20 cellular contexts compared by ENCODE assay signal in the genomic region with DNA sequence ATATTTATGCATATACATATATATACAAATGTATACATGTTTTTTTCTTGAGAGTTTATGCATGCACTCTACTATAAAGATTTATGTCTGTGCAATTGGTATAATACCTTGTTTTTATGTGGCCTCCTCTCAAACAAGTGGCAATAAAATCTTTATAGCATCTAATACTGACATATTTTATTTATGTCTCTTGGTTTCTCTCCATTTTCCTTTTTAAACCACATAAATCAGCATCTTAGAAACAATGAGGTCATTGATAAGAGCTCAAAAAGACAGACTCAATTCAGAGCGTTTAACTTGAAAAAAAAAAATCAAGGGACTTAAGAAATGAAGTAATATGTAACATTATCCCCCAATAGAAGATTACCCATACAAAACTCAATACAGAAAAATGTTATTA.
DNase-seq lines count a peak whose midpoint lies in the region; ATAC-seq and TF ChIP-seq lines count a peak whose summit lies in the region.
"Had no signal": no experiment of that assay in that cellular context is flagged by ENCODE, and none has a peak within 500 bp of the region (broad histone marks: within the 10 kb centered on the region; RNA-seq: fewer than 3 reads in every experiment).

No MANE protein-coding gene starts in this region.

- H3K79me2 ChIP-seq in HCT116 (ENCODE audit: insufficient read depth, low read length) (no peaks in the 10 kb centered on the region), parathyroid adenoma (no peaks in the 10 kb centered on the region), neural progenitor cell (ENCODE audit: low read depth) (no peaks in the 10 kb centered on the region)

- no peak for TF ChIP-seq POLR2A in HCT116 (IDR thresholded peaks at IDR 0.05; ENCODE audit: borderline replicate concordance, extremely low read depth, insufficient read depth, insufficient read length)

- H3K4me3 ChIP-seq in A673 (ENCODE audit: low read depth, low read length, poor library complexity, severe bottlenecking), result no peak overlapping the region
- no peak overlapping the region for H3K4me3 ChIP-seq in HCT116 (replicated peaks in 1 of 2; ENCODE audit: low read depth in 1 of 2, low read length in 2 of 2)
- no peak overlapping the region for H3K4me3 ChIP-seq in LNCaP clone FGC (ENCODE audit: low read depth, low read length)
- H3K4me3 ChIP-seq in parathyroid adenoma (ENCODE audit: low read depth, low read length), result no peak overlapping the region
- no peak overlapping the region for H3K4me3 ChIP-seq in neural progenitor cell
- H3K4me3 ChIP-seq: A549, BLaER1, GM12878, GM23338 had no signal

- H3K4me1 Mint-ChIP-seq in neural progenitor cell, result peaks cover 5% of the 10 kb centered on the region
- H3K4me1 Mint-ChIP-seq: B cell; CD4-positive, CD25-positive, alpha-beta regulatory T cell; GM23338; H9 had no signal

- H3K27ac Mint-ChIP-seq in neural progenitor cell, result no peak overlapping the region
- H3K27ac Mint-ChIP-seq: B cell; CD4-positive, CD25-positive, alpha-beta regulatory T cell; CD8-positive, alpha-beta T cell; GM23338; H9 had no signal

- no peaks in the 10 kb centered on the region for H3K27me3 Mint-ChIP-seq in neural progenitor cell (ENCODE audit: insufficient read depth, low read depth)
- H3K27me3 Mint-ChIP-seq: B cell had no signal

- H3K27me3 ChIP-seq in A673 (replicated peaks; ENCODE audit: insufficient read depth, low read depth, low read length, poor library complexity) (no peaks in the 10 kb centered on the region), HCT116 (ENCODE audit: insufficient read depth, low read length) (no peaks in the 10 kb centered on the region), parathyroid adenoma (ENCODE audit: control insufficient read depth, insufficient read depth, low read length) (no peaks in the 10 kb centered on the region), neural progenitor cell (no peaks in the 10 kb centered on the region)
- H3K27me3 ChIP-seq: BLaER1 had no signal

- in situ Hi-C loops in ACHN (cut with HindIII; ENCODE audit: low pct_ligation_motif_present, low pct_unique_long_range_greater_than_20kb, low sequenced_read_pairs), result no loop called here

- RAD21 ChIA-PET in HCT116 (lab: Charles Lee; ENCODE audit: low non-redundant PET in 1 of 2, low total read pairs in 2 of 2, uncharacterized antibody in 2 of 2, unreplicated experiment in 2 of 2), result no interaction called here

- no peaks in the 10 kb centered on the region for H3K36me3 ChIP-seq in A673 (ENCODE audit: insufficient read depth, low read length, poor library complexity, severe bottlenecking)
- no peaks in the 10 kb centered on the region for H3K36me3 ChIP-seq in HCT116 (ENCODE audit: control insufficient read depth in 1 of 2, insufficient read depth in 2 of 2, low read length in 2 of 2)
- H3K36me3 ChIP-seq in parathyroid adenoma (ENCODE audit: control insufficient read depth, insufficient read depth, low read length), result no peaks in the 10 kb centered on the region
- no peaks in the 10 kb centered on the region for H3K36me3 ChIP-seq in neural progenitor cell
- H3K36me3 ChIP-seq: BLaER1 had no signal

- H3K27ac ChIP-seq in A673 (ENCODE audit: low read depth, low read length, poor library complexity, severe bottlenecking) (no peak overlapping the region), HCT116 (ENCODE audit: low read depth, low read length) (no peak overlapping the region), parathyroid adenoma (no peak overlapping the region), neural progenitor cell (no peak overlapping the region)
- H3K27ac ChIP-seq: A549, BLaER1, C4-2B had no signal

- no peaks in the 10 kb centered on the region for H3K9me2 ChIP-seq in HCT116 (ENCODE audit: insufficient read depth)

- peak overlapping the region; percentile 45 for H2AFZ ChIP-seq in HCT116 (ENCODE audit: low read depth, low read length, poor library complexity, severe bottlenecking)
- H2AFZ ChIP-seq in parathyroid adenoma, result no peak overlapping the region
- no peak overlapping the region for H2AFZ ChIP-seq in neural progenitor cell (replicated peaks)
- H2AFZ ChIP-seq: GM23338 had no signal

- H4K20me1 ChIP-seq in HCT116 (ENCODE audit: insufficient read depth) (no peaks in the 10 kb centered on the region), neural progenitor cell (ENCODE audit: low read depth) (no peaks in the 10 kb centered on the region)
- H4K20me1 ChIP-seq: BLaER1 had no signal

- H3K36me3 Mint-ChIP-seq in neural progenitor cell, result no peaks in the 10 kb centered on the region
- H3K36me3 Mint-ChIP-seq: CD4-positive, CD25-positive, alpha-beta regulatory T cell; CD8-positive, alpha-beta T cell had no signal

- intact Hi-C loops in A673 (cut with micrococcal nuclease; ENCODE audit: unreplicated experiment), result no loop called here
- intact Hi-C loops in HCT116 (cut with micrococcal nuclease), result no loop called here

- H3K4me2 ChIP-seq in HCT116 (ENCODE audit: low read length) (no peak overlapping the region), parathyroid adenoma (ENCODE audit: low read length) (no peak overlapping the region), neural progenitor cell (no peak overlapping the region)
- H3K4me2 ChIP-seq: A549, BLaER1, GM23338 had no signal

- no peak overlapping the region for H3K9ac ChIP-seq in HCT116 (ENCODE audit: low read length)
- H3K9ac ChIP-seq in parathyroid adenoma, result peak overlapping the region; percentile 9
- H3K9ac ChIP-seq in neural progenitor cell, result no peak overlapping the region
- H3K9ac ChIP-seq: BLaER1 had no signal

- peaks cover 3% of the 10 kb centered on the region for H3K4me1 ChIP-seq in A673 (ENCODE audit: insufficient read depth, low read length, poor library complexity, severe bottlenecking)
- H3K4me1 ChIP-seq in HCT116 (ENCODE audit: control insufficient read depth in 1 of 2, insufficient read depth in 2 of 2, low read length in 2 of 2), result no peaks in the 10 kb centered on the region
- H3K4me1 ChIP-seq in parathyroid adenoma, result no peaks in the 10 kb centered on the region
- H3K4me1 ChIP-seq in neural progenitor cell, result no peaks in the 10 kb centered on the region
- H3K4me1 ChIP-seq: A549, BLaER1 had no signal

- POLR2A ChIA-PET in A673 (lab: Charles Lee; ENCODE audit: low non-redundant PET), result interaction anchor here (0.6 kb wide), 1 partner anchor 277 kb away, joined by 6 read pairs; no protein-coding TSS in a partner anchor
- POLR2A ChIA-PET in HCT116 (lab: Charles Lee), result no interaction called here

- ATAC-seq in HCT116, result no peak
- ATAC-seq: A549; CD8-positive, alpha-beta T cell; GM12878; GM23338 had no signal

- no peak for TF ChIP-seq RAD21 in HCT116 (IDR thresholded peaks at IDR 0.05; ENCODE audit: low read depth)

- H3F3A ChIP-seq in neural progenitor cell (ENCODE audit: low read depth), result no peaks in the 10 kb centered on the region

- CTCF ChIA-PET in A673 (lab: Charles Lee) (no interaction called here), HCT116 (lab: Charles Lee) (no interaction called here)

- DNase-seq in A673 (ENCODE audit: low spot score) (peak; percentile 19), HCT116 (ENCODE audit: low read depth, low spot score) (no peak), LNCaP clone FGC (ENCODE audit: low read depth) (peak; percentile 0), ACHN (no peak), NCI-H226 (no peak), neural progenitor cell (ENCODE audit: low spot score) (no peak)
- DNase-seq: CD4-positive, CD25-positive, alpha-beta regulatory T cell; CD8-positive, alpha-beta T cell; DMS 273 treated with DMSO at 0.1 percent for 48 hours; DMS79; EL; GDM1; H9 had no signal

- H3K4me3 Mint-ChIP-seq in neural progenitor cell, result no peak overlapping the region
- H3K4me3 Mint-ChIP-seq: B cell; CD4-positive, CD25-positive, alpha-beta regulatory T cell; CD8-positive, alpha-beta T cell; GM23338; H9 had no signal

- TF ChIP-seq CTCF in A673 (conservative IDR thresholded peaks at IDR 0.05; ENCODE audit: low read depth, low read length) (no peak), HCT116 (IDR thresholded peaks at IDR 0.05 in 2 of 3, conservative IDR thresholded peaks at IDR 0.05 in 1 of 3; ENCODE audit: borderline replicate concordance in 1 of 3, insufficient read depth in 1 of 3, low read depth in 2 of 3, low read length in 2 of 3) (no peak), LNCaP clone FGC (IDR thresholded peaks at IDR 0.05; ENCODE audit: control insufficient read depth, extremely low read depth, insufficient read depth) (no peak), parathyroid adenoma (IDR thresholded peaks at IDR 0.05) (no peak), neural progenitor cell (IDR thresholded peaks at IDR 0.05) (no peak)

- no peaks in the 10 kb centered on the region for H3K9me3 Mint-ChIP-seq in neural progenitor cell
- H3K9me3 Mint-ChIP-seq: GM23338, H9 had no signal

- no TSS peak for BruUV-seq in A673 (replicated peaks; lab: Mats Ljungman, UMichigan)
- no TSS peak for BruUV-seq in HCT116 (replicated peaks; lab: Mats Ljungman, UMichigan)

- H3K9me3 ChIP-seq in A673 (ENCODE audit: low read depth, low read length, poor library complexity, severe bottlenecking) (peaks cover 2% of the 10 kb centered on the region), HCT116 (ENCODE audit: control insufficient read depth in 1 of 2, insufficient read depth in 1 of 2, low read depth in 1 of 2, low read length in 2 of 2) (no peaks in the 10 kb centered on the region), parathyroid adenoma (ENCODE audit: control insufficient read depth, low read length) (no peaks in the 10 kb centered on the region), neural progenitor cell (ENCODE audit: low read depth) (no peaks in the 10 kb centered on the region)
- H3K9me3 ChIP-seq: A549, BLaER1 had no signal

TF ChIP-seq in HCT116, 20 proteins besides CTCF, POLR2A, EP300 and RAD21:
- TF ChIP-seq TCF7L2 (IDR thresholded peaks at IDR 0.05; ENCODE audit: borderline replicate concordance, extremely low read depth, insufficient read depth, insufficient read length) (no peak), CBX3 (IDR thresholded peaks at IDR 0.05; ENCODE audit: low read depth) (no peak), EZH2 (IDR thresholded peaks at IDR 0.05) (no peak), JUND (IDR thresholded peaks at IDR 0.05) (no peak), ELF1 (IDR thresholded peaks at IDR 0.05; ENCODE audit: borderline replicate concordance, low read depth) (no peak), FOSL1 (IDR thresholded peaks at IDR 0.05; ENCODE audit: low read depth) (no peak), ZFX (IDR thresholded peaks at IDR 0.05) (no peak), SIN3A (IDR thresholded peaks at IDR 0.05; ENCODE audit: low read depth) (no peak), CEBPB (IDR thresholded peaks at IDR 0.05; ENCODE audit: low read depth) (no peak)

Comparison
In these comparisons a context has a peak if more than half of its experiments do, and no peak if none do; other contexts are left out.
1. DNase-seq: peak in A673 (single experiment) and LNCaP clone FGC (single experiment); none in HCT116 (single experiment), ACHN (single experiment), NCI-H226 (single experiment) and neural progenitor cell (single experiment).